ENCODE assay signal across 8 cellular contexts in genomic region chr11:47578524-47579460, GRCh38. TPM values are rescaled to one million over a fixed set of nuclear protein-coding genes. Genes with fewer than 3 reads are reported as not detected.
DNase-seq lines count a peak whose midpoint lies in the region; ATAC-seq lines count a peak whose summit lies in the region.

TSS of gene KBTBD4 (minus strand) at chr11:47578970. CDS start at chr11:47578951, 19 bp downstream.
TSS of gene NDUFS3 (plus strand) at chr11:47579074. CDS start at chr11:47579092, 18 bp downstream.

- no peaks in the 10 kb centered on the region for H3K27me3 Mint-ChIP-seq in memory B cell

- peaks cover 19% of the 10 kb centered on the region for H3K36me3 Mint-ChIP-seq in memory B cell

- no peaks in the 10 kb centered on the region for H3K27me3 ChIP-seq in effector memory CD4-positive, alpha-beta T cell (replicated peaks; ENCODE audit: control insufficient read depth, insufficient read depth, low read length, poor library complexity, severe bottlenecking)

- no peaks in the 10 kb centered on the region for H3K9me3 ChIP-seq in effector memory CD4-positive, alpha-beta T cell (ENCODE audit: control insufficient read depth, low read length)

- H3K36me3 ChIP-seq in effector memory CD4-positive, alpha-beta T cell (ENCODE audit: control insufficient read depth, insufficient read depth, low read length) = peaks cover 36% of the 10 kb centered on the region

- no peaks in the 10 kb centered on the region for H3K9me3 Mint-ChIP-seq in memory B cell

- H3K4me3 Mint-ChIP-seq in memory B cell = peak within 1 kb of the TSS; percentile 100

- peaks cover 16% of the 10 kb centered on the region for H3K4me1 Mint-ChIP-seq in memory B cell

- peak within 1 kb of the TSS; percentile 95 for H3K27ac Mint-ChIP-seq in memory B cell

- peaks cover 25% of the 10 kb centered on the region for H3K4me1 ChIP-seq in effector memory CD4-positive, alpha-beta T cell (ENCODE audit: control insufficient read depth, insufficient read depth, low read length, poor library complexity, severe bottlenecking)

- DNase-seq in COLO668 (lab: John Stamatoyannopoulos, UW; ENCODE audit: unreplicated experiment) = peak; percentile 95
- DNase-seq in HT-29 (ENCODE audit: low spot score) = peak; percentile 98
- peak; percentile 68 for DNase-seq in NK-92 treated with Interleukin-12 subunit alpha and Interleukin-12 subunit beta, amount 100 ng/mL, for 24 hours (lab: John Stamatoyannopoulos, UW)
- peak; percentile 98 for DNase-seq in activated CD8-positive, alpha-beta memory T cell treated with anti-CD3 and anti-CD28 coated beads for 24 hours
- peak; percentile 80 to 86 (median 81) for DNase-seq in effector memory CD4-positive, alpha-beta T cell
- DNase-seq in memory B cell (ENCODE audit: low spot score in 2 of 2) = peak; percentile 89 to 97
- peak; percentile 86 for DNase-seq in stimulated activated CD8-positive, alpha-beta memory T cell treated with anti-CD3 and anti-CD28 coated beads, Interleukin-12 subunit alpha, Interleukin-12 subunit beta, amount 100 ng/mL, for 1 hour (ENCODE audit: low read depth)

- peak; percentile 87 for ATAC-seq in GM21360 (IDR thresholded peaks at IDR 0.05; ENCODE audit: unreplicated experiment)
- peak; percentile 97 for ATAC-seq in memory B cell (ENCODE audit: low read depth)

- peak within 1 kb of the TSS; percentile 91 for H3K27ac ChIP-seq in effector memory CD4-positive, alpha-beta T cell (ENCODE audit: insufficient read depth, low read length, poor library complexity, severe bottlenecking)

- peak within 1 kb of the TSS; percentile 86 for H3K4me3 ChIP-seq in effector memory CD4-positive, alpha-beta T cell (ENCODE audit: insufficient read depth, low read depth, low read length, poor library complexity, severe bottlenecking)

RNA-seq across cellular contexts. Expression of gene KBTBD4, which starts in this region (rescaled TPM):
- 26.5 and 29.5 TPM in 2 replicates for total RNA-seq in HT-29 (2014; rRNA removed; shearing (Covaris generic))

RNA-seq across cellular contexts. Expression of gene NDUFS3, which starts in this region (rescaled TPM):
- 144 and 149 TPM in 2 replicates for total RNA-seq in HT-29 (2014; rRNA removed; shearing (Covaris generic))

Comparison
In these comparisons a context has a peak if more than half of its experiments do, and no peak if none do; other contexts are left out.
1. Peak in every context shown above with its lines: DNase-seq, ATAC-seq, H3K4me3 ChIP-seq and H3K27ac ChIP-seq.